17 cellular contexts compared by ENCODE assay signal in the genomic region with DNA sequence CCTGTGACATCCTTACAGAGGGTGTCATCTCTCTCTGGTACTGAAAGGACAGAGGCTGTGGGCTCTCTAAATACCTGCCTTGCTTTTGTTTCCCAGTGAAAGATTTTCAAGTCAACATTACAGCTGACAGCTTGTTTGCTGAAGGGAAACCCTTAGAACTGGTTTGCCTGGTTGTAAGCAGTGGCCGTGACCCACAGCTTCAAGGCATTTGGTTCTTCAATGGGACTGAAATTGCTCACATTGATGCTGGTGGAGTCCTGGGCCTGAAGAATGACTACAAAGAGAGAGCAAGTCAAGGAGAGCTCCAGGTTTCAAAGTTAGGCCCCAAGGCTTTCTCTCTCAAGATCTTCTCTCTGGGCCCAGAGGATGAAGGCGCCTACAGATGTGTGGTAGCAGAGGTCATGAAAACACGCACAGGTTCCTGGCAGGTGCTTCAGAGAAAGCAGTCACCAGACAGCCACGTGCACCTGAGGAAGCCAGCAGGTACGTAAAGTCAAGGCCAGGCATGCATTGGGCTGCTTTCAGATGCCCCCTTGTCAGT. TPM values are rescaled to one million over a fixed set of nuclear protein-coding genes. Genes with fewer than 3 reads are reported as not detected.
DNase-seq lines count a peak whose midpoint lies in the region; ATAC-seq and TF ChIP-seq lines count a peak whose summit lies in the region.
"Had no signal": no experiment of that assay in that cellular context is flagged by ENCODE, and none has a peak within 500 bp of the region (broad histone marks: within the 10 kb centered on the region; RNA-seq: fewer than 3 reads in every experiment).

No MANE protein-coding gene starts in this region.

- no peaks in the 10 kb centered on the region for H3K36me3 ChIP-seq in CD8-positive, alpha-beta T cell (ENCODE audit: insufficient read depth, low read length)
- no peaks in the 10 kb centered on the region for H3K36me3 ChIP-seq in PC-9 (ENCODE audit: low read depth)
- H3K36me3 ChIP-seq: gastrocnemius medialis, upper lobe of right lung had no signal

- H3K9me3 ChIP-seq in CD8-positive, alpha-beta T cell (ENCODE audit: low read length), result no peaks in the 10 kb centered on the region
- no peaks in the 10 kb centered on the region for H3K9me3 ChIP-seq in PC-9 (ENCODE audit: insufficient read depth, low read depth)
- H3K9me3 ChIP-seq: gastrocnemius medialis, upper lobe of right lung had no signal

- peaks cover 21% of the 10 kb centered on the region for H3K4me1 ChIP-seq in CD8-positive, alpha-beta T cell (ENCODE audit: insufficient read depth, low read length)
- H3K4me1 ChIP-seq in PC-9 (replicated peaks; ENCODE audit: insufficient read depth), result peaks cover 20% of the 10 kb centered on the region
- H3K4me1 ChIP-seq: gastrocnemius medialis, upper lobe of right lung had no signal

- H3K27ac Mint-ChIP-seq in CD8-positive, alpha-beta T cell, result peak overlapping the region; percentile 22
- H3K27ac Mint-ChIP-seq in nephron, result peak overlapping the region in 2 of 3 experiments; percentile 13 to 78
- H3K27ac Mint-ChIP-seq in stimulated activated effector memory CD8-positive, alpha-beta T cell treated with anti-CD3 and anti-CD28 coated beads, Interleukin-12 subunit alpha, Interleukin-12 subunit beta, amount 100 ng/mL, for 72 hours, result no peak overlapping the region
- H3K27ac Mint-ChIP-seq: activated CD4-positive, alpha-beta memory T cell treated with anti-CD3 and anti-CD28 coated beads, Interleukin-2, amount 10 ng/mL, durations not matched to agents 7 days and 5 days; activated T-cell treated with anti-CD3 and anti-CD28 coated beads, Interleukin-2, amount 50 U/mL, for 72 hours; brain had no signal

- CTCF ChIA-PET in CD8-positive, alpha-beta T cell (lab: Charles Lee), result interaction anchor here (0.8 kb wide), 1 partner anchor 26 kb away, joined by 3 read pairs; no protein-coding TSS in a partner anchor
- CTCF ChIA-PET in PC-9 (lab: Charles Lee), result no interaction called here

- no peaks in the 10 kb centered on the region for H4K20me1 ChIP-seq in PC-9 (ENCODE audit: insufficient read depth)

- POLR2A ChIA-PET in CD8-positive, alpha-beta T cell (lab: Charles Lee), result no interaction called here
- POLR2A ChIA-PET in PC-9 (lab: Charles Lee; ENCODE audit: unreplicated experiment), result interaction anchor here (0.7 kb wide), 1 partner anchor 910 kb away, joined by 9 read pairs; no protein-coding TSS in a partner anchor

- peaks cover 51% of the 10 kb centered on the region for H3K36me3 Mint-ChIP-seq in CD8-positive, alpha-beta T cell
- H3K36me3 Mint-ChIP-seq in nephron (ENCODE audit: low read depth), result peaks cover under 1% of the 10 kb centered on the region
- no peaks in the 10 kb centered on the region for H3K36me3 Mint-ChIP-seq in stimulated activated effector memory CD8-positive, alpha-beta T cell treated with anti-CD3 and anti-CD28 coated beads, Interleukin-12 subunit alpha, Interleukin-12 subunit beta, amount 100 ng/mL, for 72 hours
- H3K36me3 Mint-ChIP-seq: brain had no signal

- no peak overlapping the region for H3K27ac ChIP-seq in CD8-positive, alpha-beta T cell (ENCODE audit: low read depth, low read length)
- H3K27ac ChIP-seq in PC-9, result 0 out of 2 replicates have a peak overlapping the region, but pooled peaks have one; percentile 5
- H3K27ac ChIP-seq: gastrocnemius medialis, upper lobe of right lung had no signal

- no peaks in the 10 kb centered on the region for H3K9me2 ChIP-seq in PC-9 (ENCODE audit: insufficient read depth)

- DNase-seq in CD8-positive, alpha-beta T cell, result no peak
- peak; percentile 74 for DNase-seq in DMS79 (lab: John Stamatoyannopoulos, UW)
- DNase-seq in PC-9, result peak; percentile 49 to 92
- DNase-seq in NCI-H1436 treated with DMSO at 0.1 percent for 48 hours (lab: John Stamatoyannopoulos, UW), result no peak
- no peak for DNase-seq in AG08395 (ENCODE audit: low spot score)
- no peak for DNase-seq in stimulated activated effector memory CD8-positive, alpha-beta T cell treated with anti-CD3 and anti-CD28 coated beads, Interleukin-12 subunit alpha, Interleukin-12 subunit beta, amount 100 ng/mL, for 72 hours (ENCODE audit: low spot score in 2 of 2)
- DNase-seq: activated CD4-positive, alpha-beta memory T cell treated with anti-CD3 and anti-CD28 coated beads, Interleukin-2, amount 10 ng/mL, durations not matched to agents 7 days and 5 days; activated T-cell treated with anti-CD3 and anti-CD28 coated beads, Interleukin-2, amount 50 U/mL, for 72 hours; gastrocnemius medialis; KG1; NCI-H1048; right cardiac atrium; stimulated activated CD4-positive, alpha-beta T cell treated with anti-CD3 and anti-CD28 coated beads, Interleukin-15, amount 100 ng/mL, for 24 hours; upper lobe of right lung had no signal

- no peak overlapping the region for H2AFZ ChIP-seq in PC-9

- no peak overlapping the region for H3K4me3 Mint-ChIP-seq in CD8-positive, alpha-beta T cell
- H3K4me3 Mint-ChIP-seq in nephron, result no peak overlapping the region
- no peak overlapping the region for H3K4me3 Mint-ChIP-seq in stimulated activated effector memory CD8-positive, alpha-beta T cell treated with anti-CD3 and anti-CD28 coated beads, Interleukin-12 subunit alpha, Interleukin-12 subunit beta, amount 100 ng/mL, for 72 hours
- H3K4me3 Mint-ChIP-seq: activated CD4-positive, alpha-beta memory T cell treated with anti-CD3 and anti-CD28 coated beads, Interleukin-2, amount 10 ng/mL, durations not matched to agents 7 days and 5 days; activated naive CD8-positive, alpha-beta T cell; brain had no signal

- H3F3A ChIP-seq in PC-9 (ENCODE audit: insufficient read depth, low read depth), result peaks cover 9% of the 10 kb centered on the region

- H3K9me3 Mint-ChIP-seq in CD8-positive, alpha-beta T cell, result no peaks in the 10 kb centered on the region
- H3K9me3 Mint-ChIP-seq in nephron, result no peaks in the 10 kb centered on the region
- no peaks in the 10 kb centered on the region for H3K9me3 Mint-ChIP-seq in stimulated activated effector memory CD8-positive, alpha-beta T cell treated with anti-CD3 and anti-CD28 coated beads, Interleukin-12 subunit alpha, Interleukin-12 subunit beta, amount 100 ng/mL, for 72 hours
- H3K9me3 Mint-ChIP-seq: activated CD4-positive, alpha-beta memory T cell treated with anti-CD3 and anti-CD28 coated beads, Interleukin-2, amount 10 ng/mL, durations not matched to agents 7 days and 5 days; activated T-cell treated with anti-CD3 and anti-CD28 coated beads, Interleukin-2, amount 50 U/mL, for 72 hours; brain had no signal

- H3K4me3 ChIP-seq in CD8-positive, alpha-beta T cell (ENCODE audit: low read depth, low read length), result no peak overlapping the region
- no peak overlapping the region for H3K4me3 ChIP-seq in PC-9
- H3K4me3 ChIP-seq: gastrocnemius medialis, upper lobe of right lung had no signal

- intact Hi-C loops in CD8-positive, alpha-beta T cell (cut with DNase I, micrococcal nuclease), result no loop called here
- intact Hi-C loops in PC-9 (cut with micrococcal nuclease; ENCODE audit: unreplicated experiment), result no loop called here

- no peaks in the 10 kb centered on the region for H3K27me3 ChIP-seq in CD8-positive, alpha-beta T cell (ENCODE audit: insufficient read depth, low read length)
- no peaks in the 10 kb centered on the region for H3K27me3 ChIP-seq in PC-9 (ENCODE audit: insufficient read depth, low read depth)
- H3K27me3 ChIP-seq: gastrocnemius medialis, upper lobe of right lung had no signal

- peak overlapping the region; percentile 28; the same call in 1 of the 2 replicates for H3K4me2 ChIP-seq in PC-9

- BruUV-seq in PC-9 (replicated peaks; lab: Mats Ljungman, UMichigan), result no TSS peak

- ATAC-seq in CD8-positive, alpha-beta T cell, result no peak
- ATAC-seq in stimulated activated effector memory CD8-positive, alpha-beta T cell treated with anti-CD3 and anti-CD28 coated beads, Interleukin-12 subunit alpha, Interleukin-12 subunit beta, amount 100 ng/mL, for 72 hours, result no peak
- ATAC-seq: gastrocnemius medialis, right cardiac atrium, upper lobe of right lung had no signal

- H3K79me2 ChIP-seq in PC-9 (ENCODE audit: low read depth), result no peaks in the 10 kb centered on the region

- no peak for TF ChIP-seq CTCF in CD8-positive, alpha-beta T cell (IDR thresholded peaks at IDR 0.05)
- TF ChIP-seq CTCF in PC-9 (conservative IDR thresholded peaks at IDR 0.05) (no peak), nephron (IDR thresholded peaks at IDR 0.05; ENCODE audit: unreplicated experiment in 3 of 3) (no peak)

- H3K4me1 Mint-ChIP-seq in CD8-positive, alpha-beta T cell (ENCODE audit: low read depth), result peaks cover 56% of the 10 kb centered on the region
- H3K4me1 Mint-ChIP-seq in nephron, result peaks cover 41% of the 10 kb centered on the region
- no peaks in the 10 kb centered on the region for H3K4me1 Mint-ChIP-seq in stimulated activated effector memory CD8-positive, alpha-beta T cell treated with anti-CD3 and anti-CD28 coated beads, Interleukin-12 subunit alpha, Interleukin-12 subunit beta, amount 100 ng/mL, for 72 hours

- no peaks in the 10 kb centered on the region for H3K27me3 Mint-ChIP-seq in CD8-positive, alpha-beta T cell (ENCODE audit: low read depth)
- H3K27me3 Mint-ChIP-seq in nephron (ENCODE audit: low read depth), result no peaks in the 10 kb centered on the region
- H3K27me3 Mint-ChIP-seq: activated CD4-positive, alpha-beta memory T cell treated with anti-CD3 and anti-CD28 coated beads, Interleukin-2, amount 10 ng/mL, durations not matched to agents 7 days and 5 days; activated naive CD8-positive, alpha-beta T cell; brain had no signal

RNA-seq across cellular contexts. Expression of gene CD101, which starts 11.8 kb away (rescaled TPM):
- 1 to 10 TPM; 3.7 to 4.4 TPM for total RNA-seq in CD8-positive, alpha-beta T cell
- total RNA-seq in PC-9 (2021), result 0.76 and 1.8 TPM in 2 replicates

RNA-seq across cellular contexts. Expression of gene TTF2, which starts 46.7 kb away (rescaled TPM):
- total RNA-seq in CD8-positive, alpha-beta T cell, result 10 to 100 TPM; 31.5 to 33.2 TPM
- 62.2 and 63.4 TPM in 2 replicates for total RNA-seq in PC-9 (2021)

Comparison
In these comparisons a context has a peak if more than half of its experiments do, and no peak if none do; other contexts are left out.
1. DNase-seq: peak in DMS79 (single experiment) and PC-9 (2 of 2); none in CD8-positive, alpha-beta T cell (0 of 7), NCI-H1436 treated with DMSO at 0.1 percent for 48 hours (single experiment), AG08395 (single experiment) and stimulated activated effector memory CD8-positive, alpha-beta T cell treated with anti-CD3 and anti-CD28 coated beads, Interleukin-12 subunit alpha, Interleukin-12 subunit beta, amount 100 ng/mL, for 72 hours (0 of 2).